9 cellular contexts compared by ENCODE assay signal in genomic region chr11:6259638-6260019, GRCh38.
DNase-seq lines count a peak whose midpoint lies in the region; ATAC-seq lines count a peak whose summit lies in the region.
"Had no signal": no experiment of that assay in that cellular context is flagged by ENCODE, and none has a peak within 500 bp of the region (broad histone marks: within the 10 kb centered on the region; RNA-seq: fewer than 3 reads in every experiment).

TSS of gene CCKBR (plus strand) at chr11:6259838. CDS start at chr11:6259929, 91 bp downstream.

- DNase-seq in activated CD4-positive, CD25-positive, alpha-beta regulatory T cell treated with anti-CD3 and anti-CD28 coated beads, Interleukin-2, amount 50 U/mL, for 72 hours, result no peak
- peak; percentile 32 for DNase-seq in activated naive CD4-positive, alpha-beta T cell treated with anti-CD3 and anti-CD28 coated beads, Interleukin-2, amount 50 U/mL, for 16 hours
- DNase-seq in stimulated activated CD4-positive, alpha-beta T cell treated with anti-CD3 and anti-CD28 coated beads, Interleukin-4, amount 100 ng/mL, for 24 hours, result peak; percentile 20
- DNase-seq in medulla oblongata (ENCODE audit: extremely low spot score) (no peak), RKO (ENCODE audit: low spot score) (no peak)

- H3K9me3 ChIP-seq in iPS-18c (ENCODE audit: control insufficient read depth, insufficient read depth, low read length), result no peaks in the 10 kb centered on the region

- peak; percentile 42 to 52 for ATAC-seq in activated CD4-positive, CD25-positive, alpha-beta regulatory T cell treated with anti-CD3 and anti-CD28 coated beads, Interleukin-2, amount 50 U/mL, for 24 hours
- ATAC-seq in HG02840 (IDR thresholded peaks at IDR 0.05; ENCODE audit: low FRiP score, unreplicated experiment), result no peak

- H3K4me3 ChIP-seq in iPS-18c (ENCODE audit: insufficient read depth, low read depth, low read length), result peak within 1 kb of the TSS; percentile 67
- H3K4me3 ChIP-seq: BLaER1 had no signal

Comparison
In these comparisons a context has a peak if more than half of its experiments do, and no peak if none do; other contexts are left out.
1. DNase-seq: peak in activated naive CD4-positive, alpha-beta T cell treated with anti-CD3 and anti-CD28 coated beads, Interleukin-2, amount 50 U/mL, for 16 hours (single experiment) and stimulated activated CD4-positive, alpha-beta T cell treated with anti-CD3 and anti-CD28 coated beads, Interleukin-4, amount 100 ng/mL, for 24 hours (single experiment); none in activated CD4-positive, CD25-positive, alpha-beta regulatory T cell treated with anti-CD3 and anti-CD28 coated beads, Interleukin-2, amount 50 U/mL, for 72 hours (single experiment), medulla oblongata (single experiment) and RKO (single experiment).